Comparison of ENCODE assay signal across 21 cellular contexts in the genomic region with DNA sequence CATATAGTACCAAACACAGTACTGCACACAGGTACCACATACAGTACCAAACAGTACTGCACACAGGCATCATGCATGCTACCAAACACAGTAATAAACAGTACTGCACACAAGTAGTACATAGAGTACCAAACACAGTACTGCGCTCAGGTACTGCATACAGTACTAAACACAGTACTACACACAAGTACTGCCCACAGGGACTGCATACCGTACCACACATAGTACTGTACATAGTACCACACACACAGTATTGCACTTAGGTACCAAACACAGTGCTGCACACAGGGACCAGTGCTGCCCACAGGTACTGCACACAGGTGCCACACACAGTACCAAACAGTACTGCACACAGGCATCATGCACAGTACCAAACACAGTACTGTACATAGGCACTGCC.
"Had no signal": no experiment of that assay in that cellular context is flagged by ENCODE, and none has a peak within 500 bp of the region (broad histone marks: within the 10 kb centered on the region; RNA-seq: fewer than 3 reads in every experiment).

No MANE protein-coding gene starts in this region.

- H3K4me3 ChIP-seq: K562, Peyer's patch had no signal

- H3K27me3 ChIP-seq: Peyer's patch had no signal

- H3K27ac ChIP-seq: Peyer's patch, RWPE1 had no signal

- ATAC-seq: activated CD4-positive, CD25-positive, alpha-beta regulatory T cell treated with anti-CD3 and anti-CD28 coated beads, Interleukin-2, amount 50 U/mL, for 24 hours; activated CD8-positive, alpha-beta memory T cell treated with anti-CD3 and anti-CD28 coated beads, Interleukin-2, amount 10 ng/mL, durations not matched to agents 7 days and 5 days; K562 had no signal

- DNase-seq: activated CD4-positive, alpha-beta T cell treated with anti-CD3 and anti-CD28 coated beads for 4 hours; activated CD4-positive, alpha-beta T cell treated with anti-CD3 and anti-CD28 coated beads, Interleukin-2, amount 50 U/mL, for 48 hours; activated CD8-positive, alpha-beta memory T cell treated with anti-CD3 and anti-CD28 coated beads, Interleukin-2, amount 10 ng/mL, durations not matched to agents 7 days and 5 days; activated effector memory CD4-positive, alpha-beta T cell treated with anti-CD3 and anti-CD28 coated beads, Interleukin-2, amount 50 U/mL, for 16 hours; activated naive CD4-positive, alpha-beta T cell treated with Interleukin-2 at 50 U/mL for 16 hours; activated T-cell treated with anti-CD3 and anti-CD28 coated beads, Interleukin-2, amount 50 U/mL, for 24 hours; caudate nucleus; Karpas-422; NCI-H1092; NCI-H1417; NCI-H1930; NCI-H2107; NCI-H345; NCI-H510A; NCI-H526 treated with DMSO at 0.1 percent for 48 hours; NCI-H82; Peyer's patch; SHP77 treated with DMSO at 0.1 percent for 48 hours had no signal

- H3K4me1 ChIP-seq: Peyer's patch had no signal

- H3K9me3 ChIP-seq: Peyer's patch had no signal
